Comparison of ENCODE assay signal across 17 cellular contexts in the genomic region with DNA sequence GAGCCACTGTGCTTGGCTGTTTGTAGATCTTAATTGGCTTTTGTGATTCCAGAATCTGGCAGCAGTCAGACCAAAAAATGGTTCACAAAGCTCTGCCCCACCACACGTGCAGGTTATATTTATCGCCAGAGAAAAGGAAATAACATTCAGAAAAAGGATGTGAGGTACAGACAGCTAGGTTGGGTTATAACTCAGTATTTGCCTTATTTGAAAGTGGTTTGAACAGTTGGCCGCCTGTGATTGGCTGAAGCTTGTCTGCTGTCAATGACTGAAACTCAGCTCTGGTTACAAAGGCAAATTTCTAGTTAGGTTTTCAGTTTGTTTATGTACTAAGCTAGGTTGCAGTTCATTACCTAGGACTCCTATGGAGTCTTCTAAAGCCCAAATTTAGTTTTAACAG. TPM values are rescaled to one million over a fixed set of nuclear protein-coding genes. Genes with fewer than 3 reads are reported as not detected.
DNase-seq lines count a peak whose midpoint lies in the region; ATAC-seq and FAIRE-seq lines count a peak whose summit lies in the region.
"Had no signal": no experiment of that assay in that cellular context is flagged by ENCODE, and none has a peak within 500 bp of the region (broad histone marks: within the 10 kb centered on the region; RNA-seq: fewer than 3 reads in every experiment).

No MANE protein-coding gene starts in this region.

- peak; percentile 52 for ATAC-seq in GM18511 (IDR thresholded peaks at IDR 0.05; ENCODE audit: unreplicated experiment)
- ATAC-seq in GM21381 (IDR thresholded peaks at IDR 0.05; ENCODE audit: unreplicated experiment), result peak; percentile 60
- ATAC-seq in HG03139 (IDR thresholded peaks at IDR 0.05; ENCODE audit: unreplicated experiment), result peak; percentile 92
- ATAC-seq in activated T-helper 17 cell treated with anti-CD3 and anti-CD28 coated beads, Interleukin-2, amount 50 U/mL, for 72 hours (replicated peaks), result peak; percentile 50
- ATAC-seq: right lobe of liver had no signal

- no peaks in the 10 kb centered on the region for H3K9me3 Mint-ChIP-seq in activated T-helper 17 cell treated with anti-CD3 and anti-CD28 coated beads, Interleukin-2, amount 50 U/mL, for 72 hours
- H3K9me3 Mint-ChIP-seq: CD4-positive, CD25-positive, alpha-beta regulatory T cell had no signal

- no peak overlapping the region for H3K4me3 Mint-ChIP-seq in activated T-helper 17 cell treated with anti-CD3 and anti-CD28 coated beads, Interleukin-2, amount 50 U/mL, for 72 hours
- H3K4me3 Mint-ChIP-seq: CD4-positive, CD25-positive, alpha-beta regulatory T cell had no signal

- no peak overlapping the region for H3K4me3 ChIP-seq in MG63
- H3K4me3 ChIP-seq: dorsolateral prefrontal cortex, right lobe of liver, SJSA1 had no signal

- no peak for FAIRE-seq in HTR-8/SVneo (lab: Jason Lieb, UNC)
- FAIRE-seq: astrocyte, G401.6, islet of Langerhans had no signal

- H3K27me3 Mint-ChIP-seq in activated T-helper 17 cell treated with anti-CD3 and anti-CD28 coated beads, Interleukin-2, amount 50 U/mL, for 72 hours, result no peaks in the 10 kb centered on the region

- H3K4me1 Mint-ChIP-seq in activated T-helper 17 cell treated with anti-CD3 and anti-CD28 coated beads, Interleukin-2, amount 50 U/mL, for 72 hours, result no peaks in the 10 kb centered on the region

- H3K27ac Mint-ChIP-seq in activated T-helper 17 cell treated with anti-CD3 and anti-CD28 coated beads, Interleukin-2, amount 50 U/mL, for 72 hours, result no peak overlapping the region
- H3K27ac Mint-ChIP-seq: CD4-positive, CD25-positive, alpha-beta regulatory T cell had no signal

- H3K36me3 Mint-ChIP-seq in activated T-helper 17 cell treated with anti-CD3 and anti-CD28 coated beads, Interleukin-2, amount 50 U/mL, for 72 hours (ENCODE audit: low read depth), result no peaks in the 10 kb centered on the region

- no peak for DNase-seq in GM19240 (ENCODE audit: insufficient read length, low spot score)
- DNase-seq in MG63, result no peak
- no peak for DNase-seq in HTR-8/SVneo (ENCODE audit: insufficient read length, low spot score)
- no peak for DNase-seq in medulla oblongata (ENCODE audit: extremely low spot score)
- DNase-seq: activated T-cell treated with anti-CD3 and anti-CD28 coated beads for 4 hours, dorsolateral prefrontal cortex, NCI-H1105 treated with DMSO at 0.1 percent for 48 hours, right lobe of liver had no signal

- no peaks in the 10 kb centered on the region for H3K9me3 ChIP-seq in MG63
- H3K9me3 ChIP-seq: right lobe of liver, SJSA1 had no signal

- H3K27me3 ChIP-seq in MG63, result no peaks in the 10 kb centered on the region
- H3K27me3 ChIP-seq: dorsolateral prefrontal cortex, right lobe of liver, SJSA1 had no signal

- H3K36me3 ChIP-seq in MG63, result no peaks in the 10 kb centered on the region
- H3K36me3 ChIP-seq: right lobe of liver, SJSA1 had no signal

RNA-seq across cellular contexts. Expression of gene SH3BGR, which starts 9.6 kb away (rescaled TPM):
- total RNA-seq in activated T-helper 17 cell treated with anti-CD3 and anti-CD28 coated beads, Interleukin-2, amount 50 U/mL, for 72 hours, result 1 to 10 TPM; 1.9 to 3.4 TPM
- 0.35 and 1.0 TPM in 2 replicates for total RNA-seq in MG63 (2014; rRNA removed; shearing (Covaris generic); ENCODE audit: low replicate concordance)
- total RNA-seq: CD4-positive, CD25-positive, alpha-beta regulatory T cell had no signal

RNA-seq across cellular contexts. Expression of gene LCA5L, which starts 15.8 kb away (rescaled TPM):
- total RNA-seq in activated T-helper 17 cell treated with anti-CD3 and anti-CD28 coated beads, Interleukin-2, amount 50 U/mL, for 72 hours, result not detected
- 0.59 TPM in 2 replicates for total RNA-seq in MG63 (2014; rRNA removed; shearing (Covaris generic); ENCODE audit: low replicate concordance)
- total RNA-seq: CD4-positive, CD25-positive, alpha-beta regulatory T cell had no signal
